Comparison of ENCODE assay signal across 9 cellular contexts in the genomic region with DNA sequence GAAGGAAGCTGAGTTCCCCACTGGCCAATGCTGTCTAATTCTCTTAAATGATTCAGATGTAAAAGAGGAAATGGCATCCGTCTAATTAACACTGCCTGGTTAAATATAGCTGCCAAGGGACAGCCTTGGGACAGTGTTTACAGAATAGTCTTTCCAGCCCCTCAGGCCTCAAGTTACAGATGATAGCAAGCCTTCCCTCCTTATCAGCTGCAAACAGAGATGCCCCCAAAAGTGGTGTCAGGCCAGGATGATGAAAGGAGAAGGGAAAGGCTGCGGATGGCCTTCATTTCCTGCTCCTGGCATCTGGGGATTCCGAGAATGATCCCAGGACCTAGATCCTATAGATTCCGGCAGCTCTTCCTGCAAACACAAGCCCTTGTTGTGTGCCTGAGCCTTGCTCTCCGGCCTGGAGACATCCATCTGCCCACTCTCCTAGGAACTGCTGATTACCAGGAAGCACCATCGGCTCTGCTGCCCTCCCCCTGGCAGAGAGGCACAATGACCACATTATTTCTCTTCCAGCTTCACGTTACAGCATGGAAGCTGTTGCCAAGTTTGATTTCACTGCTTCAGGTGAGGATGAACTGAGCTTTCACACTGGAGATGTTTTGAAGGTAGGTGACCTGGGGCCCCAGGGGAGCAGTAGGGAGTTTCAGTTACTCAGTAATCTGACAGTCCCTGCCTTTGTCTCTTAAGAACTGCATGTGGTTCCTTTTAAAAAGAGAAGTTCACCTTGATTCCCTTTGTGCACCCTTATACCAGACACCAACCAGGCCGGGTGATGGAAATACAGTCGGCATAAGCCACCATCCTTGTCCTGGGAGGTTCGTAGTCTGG. TPM values are rescaled to one million over a fixed set of nuclear protein-coding genes. Genes with fewer than 3 reads are reported as not detected.
A peak's percentile ranks its signal among the peaks of the same experiment; 100 is the strongest.
DNase-seq lines count a peak whose midpoint lies in the region; ATAC-seq and TF ChIP-seq lines count a peak whose summit lies in the region.
"Had no signal": no experiment of that assay in that cellular context is flagged by ENCODE, and none has a peak within 500 bp of the region (broad histone marks: within the 10 kb centered on the region; RNA-seq: fewer than 3 reads in every experiment).

No MANE protein-coding gene starts in this region.

- H3K27me3 ChIP-seq in psoas muscle (ENCODE audit: insufficient read depth in 3 of 3, low read length in 2 of 3) = peaks cover 0 to 2% (median 0%) of the 10 kb centered on the region in 3 donors

- H3K4me3 Mint-ChIP-seq in CD14-positive monocyte = peak overlapping the region in 1 of 2 donors; percentile 12

- no peaks in the 10 kb centered on the region for H3K36me3 ChIP-seq in psoas muscle (ENCODE audit: insufficient read depth in 1 of 2, low read depth in 1 of 2)

- H3K27me3 Mint-ChIP-seq in CD14-positive monocyte (ENCODE audit: low read depth in 3 of 3) = peaks cover 20 to 37% (median 22%) of the 10 kb centered on the region in 3 donors

- no peak for ATAC-seq in psoas muscle
- ATAC-seq: esophagus mucosa had no signal

- WGBS in psoas muscle, 3 donors = 58 to 66% (median 59%) methylated on average over 10 of the region's 10 CpGs

- peaks cover 0 to 4% (median 0%) of the 10 kb centered on the region in 7 donors for H3K9me3 Mint-ChIP-seq in CD14-positive monocyte

- H3K4me3 ChIP-seq in psoas muscle = no peak overlapping the region

- H3K27ac ChIP-seq in psoas muscle = no peak overlapping the region

- TF ChIP-seq CTCF in CD14-positive monocyte (IDR thresholded peaks at IDR 0.05) (no peak), GM20000 (IDR thresholded peaks at IDR 0.05; ENCODE audit: extremely low read depth, missing control alignments) (no peak), psoas muscle (IDR thresholded peaks at IDR 0.05) (no peak)

- DNase-seq in CD14-positive monocyte (ENCODE audit: low spot score) = no peak
- DNase-seq in ELF-1 (ENCODE audit: low read depth, low spot score) = peak; percentile 66
- DNase-seq in SHP77 (lab: John Stamatoyannopoulos, UW) = peak; percentile 47 to 50
- DNase-seq in globus pallidus (ENCODE audit: low spot score) = peak; percentile 59
- no peak for DNase-seq in GM20000 (ENCODE audit: low spot score)
- no peak for DNase-seq in kidney tubule cell (ENCODE audit: low spot score)
- no peak for DNase-seq in stimulated activated CD4-positive, alpha-beta T cell treated with anti-CD3 and anti-CD28 coated beads, Interleukin-2, amount 100 ng/mL, for 48 hours
- DNase-seq in psoas muscle = no peak

- peak overlapping the region in 4 of 7 donors; percentile 18 to 63 (median 42) for H3K27ac Mint-ChIP-seq in CD14-positive monocyte

- peaks cover 0 to 4% of the 10 kb centered on the region in 2 donors for H3K36me3 Mint-ChIP-seq in CD14-positive monocyte

- intact Hi-C loops in CD14-positive monocyte (cut with micrococcal nuclease) = no loop called here
- intact Hi-C loops in psoas muscle (cut with DNase I) = no loop called here

- peaks cover 34% of the 10 kb centered on the region for H3K4me1 Mint-ChIP-seq in CD14-positive monocyte

- H3K4me1 ChIP-seq in psoas muscle = no peaks in the 10 kb centered on the region

- H3K9me3 ChIP-seq in psoas muscle = no peaks in the 10 kb centered on the region

RNA-seq across cellular contexts. Expression of gene TMA7B, which starts 13.4 kb away (rescaled TPM):
- polyA plus RNA-seq in CD14-positive monocyte (under 1 TPM in 1 of 2 donors, not detected in 1; 0.13 TPM), psoas muscle (not detected)
- not detected for total RNA-seq in psoas muscle

RNA-seq across cellular contexts. Expression of gene GRAP2, which starts 45.9 kb away (rescaled TPM):
- polyA plus RNA-seq in CD14-positive monocyte = 1 to 10 TPM in 1 of 2 donors, under 1 TPM in 1; 0.97 to 4.2 TPM
- under 1 TPM; 0.18 to 0.88 (median 0.49) TPM for total RNA-seq in psoas muscle
- polyA plus RNA-seq in psoas muscle = under 1 TPM; 0.24 to 0.33 (median 0.25) TPM

RNA-seq across cellular contexts. Expression of gene FAM83F, which starts 48.0 kb away (rescaled TPM):
- polyA plus RNA-seq in CD14-positive monocyte = under 1 TPM in 1 of 2 donors, not detected in 1; 0.01 TPM
- under 1 TPM in 3 of 4 donors, not detected in 1; 0.04 to 0.10 (median 0.09) TPM for total RNA-seq in psoas muscle
- polyA plus RNA-seq in psoas muscle = under 1 TPM; under 0.01 to 0.01 (median 0.01) TPM

RNA-seq across cellular contexts. Expression of gene ENTHD1, which starts 53.2 kb away (rescaled TPM):
- polyA plus RNA-seq in CD14-positive monocyte = not detected
- not detected for total RNA-seq in psoas muscle
- polyA plus RNA-seq in psoas muscle = not detected
- total RNA-seq: esophagus mucosa had no signal

Comparison
In these comparisons a context has a peak if more than half of its experiments do, and no peak if none do; other contexts are left out.
1. DNase-seq: peak in ELF-1 (single experiment), SHP77 (2 of 2) and globus pallidus (single experiment); none in CD14-positive monocyte (single experiment), GM20000 (single experiment), kidney tubule cell (single experiment), stimulated activated CD4-positive, alpha-beta T cell treated with anti-CD3 and anti-CD28 coated beads, Interleukin-2, amount 100 ng/mL, for 48 hours (0 of 2) and psoas muscle (0 of 2).